In the genomic region with DNA sequence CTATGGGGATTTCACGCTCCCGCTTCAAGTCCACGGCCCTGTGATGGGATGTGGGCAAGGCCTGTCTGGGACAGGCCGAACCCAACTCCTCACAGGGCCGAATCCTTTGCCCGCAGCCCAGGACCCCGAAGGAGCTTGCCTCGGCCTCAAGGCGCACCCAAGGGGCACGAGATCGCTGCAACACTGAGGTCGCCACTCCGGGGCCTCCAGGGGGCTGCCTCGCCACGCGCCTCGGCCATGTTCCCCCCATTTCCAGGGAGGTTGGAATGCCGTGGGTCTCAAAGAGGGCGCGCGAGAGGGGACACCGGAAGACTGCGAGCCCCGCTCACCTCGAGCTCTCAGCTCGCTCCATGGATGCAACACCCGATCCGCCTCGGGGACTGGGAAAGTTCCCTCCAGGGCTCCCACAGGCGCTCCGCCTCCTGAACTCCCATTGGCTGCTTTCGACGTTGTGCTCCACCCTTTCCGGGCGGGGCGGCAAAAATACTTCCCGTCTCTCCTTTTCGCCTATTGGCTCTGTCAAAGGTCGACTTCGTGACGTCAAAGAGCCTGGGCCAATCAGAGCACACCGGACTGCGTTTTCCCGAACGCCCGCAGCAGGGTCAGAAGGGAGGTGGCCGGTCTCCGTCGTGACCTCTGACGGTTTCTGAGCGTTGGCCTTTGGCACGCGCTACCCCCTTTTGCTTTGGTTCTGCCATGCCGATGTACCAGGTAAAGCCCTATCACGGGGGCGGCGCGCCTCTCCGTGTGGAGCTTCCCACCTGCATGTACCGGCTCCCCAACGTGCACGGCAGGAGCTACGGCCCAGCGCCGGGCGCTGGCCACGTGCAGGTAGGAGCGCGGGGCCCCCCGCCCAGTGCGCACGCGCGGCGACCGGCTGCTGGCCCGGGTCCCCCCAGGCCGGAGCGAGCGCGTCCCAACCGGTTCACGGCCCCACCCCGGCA, we compare ENCODE assay signal across 8 cellular contexts. TPM values are rescaled to one million over a fixed set of nuclear protein-coding genes. Genes with fewer than 3 reads are reported as not detected.
A peak's percentile ranks its signal among the peaks of the same experiment; 100 is the strongest.
DNase-seq lines count a peak whose midpoint lies in the region; ATAC-seq and TF ChIP-seq lines count a peak whose summit lies in the region.

A gene (plus strand): TSS at position 605 of the 944 bp plus-strand sequence. CDS start 92 bp downstream, at position 697.
A gene with protein sequence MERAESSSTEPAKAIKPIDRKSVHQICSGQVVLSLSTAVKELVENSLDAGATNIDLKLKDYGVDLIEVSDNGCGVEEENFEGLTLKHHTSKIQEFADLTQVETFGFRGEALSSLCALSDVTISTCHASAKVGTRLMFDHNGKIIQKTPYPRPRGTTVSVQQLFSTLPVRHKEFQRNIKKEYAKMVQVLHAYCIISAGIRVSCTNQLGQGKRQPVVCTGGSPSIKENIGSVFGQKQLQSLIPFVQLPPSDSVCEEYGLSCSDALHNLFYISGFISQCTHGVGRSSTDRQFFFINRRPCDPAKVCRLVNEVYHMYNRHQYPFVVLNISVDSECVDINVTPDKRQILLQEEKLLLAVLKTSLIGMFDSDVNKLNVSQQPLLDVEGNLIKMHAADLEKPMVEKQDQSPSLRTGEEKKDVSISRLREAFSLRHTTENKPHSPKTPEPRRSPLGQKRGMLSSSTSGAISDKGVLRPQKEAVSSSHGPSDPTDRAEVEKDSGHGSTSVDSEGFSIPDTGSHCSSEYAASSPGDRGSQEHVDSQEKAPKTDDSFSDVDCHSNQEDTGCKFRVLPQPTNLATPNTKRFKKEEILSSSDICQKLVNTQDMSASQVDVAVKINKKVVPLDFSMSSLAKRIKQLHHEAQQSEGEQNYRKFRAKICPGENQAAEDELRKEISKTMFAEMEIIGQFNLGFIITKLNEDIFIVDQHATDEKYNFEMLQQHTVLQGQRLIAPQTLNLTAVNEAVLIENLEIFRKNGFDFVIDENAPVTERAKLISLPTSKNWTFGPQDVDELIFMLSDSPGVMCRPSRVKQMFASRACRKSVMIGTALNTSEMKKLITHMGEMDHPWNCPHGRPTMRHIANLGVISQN (minus strand): TSS at position 382 of the 944 bp plus-strand sequence. CDS start 30 bp downstream, at position 352.

- ATAC-seq in HG02588 (IDR thresholded peaks at IDR 0.05; ENCODE audit: unreplicated experiment) (peak; percentile 93), SK-N-SH treated with all-trans-retinoic acid at 6 μM for 48 hours (peak; percentile 95)

- H3K27me3 Mint-ChIP-seq in activated naive CD4-positive, alpha-beta T cell treated with anti-CD3 and anti-CD28 coated beads, Interleukin-2, amount 50 U/mL, for 24 hours = no peaks in the 10 kb centered on the region

- H3K36me3 Mint-ChIP-seq in activated naive CD4-positive, alpha-beta T cell treated with anti-CD3 and anti-CD28 coated beads, Interleukin-2, amount 50 U/mL, for 24 hours = peaks cover 6% of the 10 kb centered on the region

- peak within 1 kb of the TSS; percentile 93 for H3K4me3 Mint-ChIP-seq in activated naive CD4-positive, alpha-beta T cell treated with anti-CD3 and anti-CD28 coated beads, Interleukin-2, amount 50 U/mL, for 24 hours

- DNase-seq in GM10266 (ENCODE audit: extremely low spot score) (peak; percentile 93), NCI-H1092 (lab: John Stamatoyannopoulos, UW) (peak; percentile 100), globus pallidus (ENCODE audit: low spot score) (peak; percentile 98), occipital lobe (lab: John Stamatoyannopoulos, UW) (peak; percentile 98)

- peaks cover 37% of the 10 kb centered on the region for H3K4me1 Mint-ChIP-seq in activated naive CD4-positive, alpha-beta T cell treated with anti-CD3 and anti-CD28 coated beads, Interleukin-2, amount 50 U/mL, for 24 hours

- H3K27ac ChIP-seq in temporal lobe (ENCODE audit: low read depth, low read length) = peak within 1 kb of the TSS; percentile 82

- TF ChIP-seq CTCF in GM10266 (IDR thresholded peaks at IDR 0.05; ENCODE audit: control insufficient read depth, insufficient read depth, low read depth, missing control alignments) = peak; percentile 37

- H3K9me3 Mint-ChIP-seq in activated naive CD4-positive, alpha-beta T cell treated with anti-CD3 and anti-CD28 coated beads, Interleukin-2, amount 50 U/mL, for 24 hours = no peaks in the 10 kb centered on the region

- peak within 1 kb of the TSS; percentile 93 for H3K27ac Mint-ChIP-seq in activated naive CD4-positive, alpha-beta T cell treated with anti-CD3 and anti-CD28 coated beads, Interleukin-2, amount 50 U/mL, for 24 hours

TF ChIP-seq in SK-N-SH treated with all-trans-retinoic acid at 6 μM for 48 hours, 23 proteins besides CTCF, POLR2A, EP300 and RAD21:
- TF ChIP-seq, protein P1, sequence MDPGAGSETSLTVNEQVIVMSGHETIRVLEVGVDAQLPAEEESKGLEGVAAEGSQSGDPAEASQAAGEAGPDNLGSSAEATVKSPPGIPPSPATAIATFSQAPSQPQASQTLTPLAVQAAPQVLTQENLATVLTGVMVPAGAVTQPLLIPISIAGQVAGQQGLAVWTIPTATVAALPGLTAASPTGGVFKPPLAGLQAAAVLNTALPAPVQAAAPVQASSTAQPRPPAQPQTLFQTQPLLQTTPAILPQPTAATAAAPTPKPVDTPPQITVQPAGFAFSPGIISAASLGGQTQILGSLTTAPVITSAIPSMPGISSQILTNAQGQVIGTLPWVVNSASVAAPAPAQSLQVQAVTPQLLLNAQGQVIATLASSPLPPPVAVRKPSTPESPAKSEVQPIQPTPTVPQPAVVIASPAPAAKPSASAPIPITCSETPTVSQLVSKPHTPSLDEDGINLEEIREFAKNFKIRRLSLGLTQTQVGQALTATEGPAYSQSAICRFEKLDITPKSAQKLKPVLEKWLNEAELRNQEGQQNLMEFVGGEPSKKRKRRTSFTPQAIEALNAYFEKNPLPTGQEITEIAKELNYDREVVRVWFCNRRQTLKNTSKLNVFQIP (CRISPR knock-in tag; IDR thresholded peaks at IDR 0.05; ENCODE audit: borderline replicate concordance, low read depth) = peak; percentile 74; the same call in 1 of the 2 replicates
- TF ChIP-seq CSDC2 (CRISPR knock-in tag; IDR thresholded peaks at IDR 0.05) = peak; percentile 95
- peak; percentile 92 for TF ChIP-seq ZFP3 (CRISPR knock-in tag; IDR thresholded peaks at IDR 0.05)
- TF ChIP-seq ESRRG (CRISPR knock-in tag; IDR thresholded peaks at IDR 0.05) = no peak
- no peak for TF ChIP-seq ZNF8 (CRISPR knock-in tag; IDR thresholded peaks at IDR 0.05)
- TF ChIP-seq, protein P2, sequence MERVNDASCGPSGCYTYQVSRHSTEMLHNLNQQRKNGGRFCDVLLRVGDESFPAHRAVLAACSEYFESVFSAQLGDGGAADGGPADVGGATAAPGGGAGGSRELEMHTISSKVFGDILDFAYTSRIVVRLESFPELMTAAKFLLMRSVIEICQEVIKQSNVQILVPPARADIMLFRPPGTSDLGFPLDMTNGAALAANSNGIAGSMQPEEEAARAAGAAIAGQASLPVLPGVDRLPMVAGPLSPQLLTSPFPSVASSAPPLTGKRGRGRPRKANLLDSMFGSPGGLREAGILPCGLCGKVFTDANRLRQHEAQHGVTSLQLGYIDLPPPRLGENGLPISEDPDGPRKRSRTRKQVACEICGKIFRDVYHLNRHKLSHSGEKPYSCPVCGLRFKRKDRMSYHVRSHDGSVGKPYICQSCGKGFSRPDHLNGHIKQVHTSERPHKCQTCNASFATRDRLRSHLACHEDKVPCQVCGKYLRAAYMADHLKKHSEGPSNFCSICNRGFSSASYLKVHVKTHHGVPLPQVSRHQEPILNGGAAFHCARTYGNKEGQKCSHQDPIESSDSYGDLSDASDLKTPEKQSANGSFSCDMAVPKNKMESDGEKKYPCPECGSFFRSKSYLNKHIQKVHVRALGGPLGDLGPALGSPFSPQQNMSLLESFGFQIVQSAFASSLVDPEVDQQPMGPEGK (CRISPR knock-in tag; IDR thresholded peaks at IDR 0.05; ENCODE audit: borderline replicate concordance) = peak; percentile 32; the same call in 1 of the 2 replicates
- TF ChIP-seq RARB (CRISPR knock-in tag; IDR thresholded peaks at IDR 0.05) = no peak
- TF ChIP-seq GLIS3 (CRISPR knock-in tag; IDR thresholded peaks at IDR 0.05) = no peak
- TF ChIP-seq ARNTL (CRISPR knock-in tag; IDR thresholded peaks at IDR 0.05; ENCODE audit: borderline replicate concordance, low read depth) = peak; percentile 89
- TF ChIP-seq SNAI2 (CRISPR knock-in tag; IDR thresholded peaks at IDR 0.05) = peak; percentile 61; the same call in 1 of the 2 replicates
- no peak for TF ChIP-seq ZNF565 (CRISPR knock-in tag; conservative IDR thresholded peaks at IDR 0.05; ENCODE audit: low read depth)
- TF ChIP-seq, protein P3, sequence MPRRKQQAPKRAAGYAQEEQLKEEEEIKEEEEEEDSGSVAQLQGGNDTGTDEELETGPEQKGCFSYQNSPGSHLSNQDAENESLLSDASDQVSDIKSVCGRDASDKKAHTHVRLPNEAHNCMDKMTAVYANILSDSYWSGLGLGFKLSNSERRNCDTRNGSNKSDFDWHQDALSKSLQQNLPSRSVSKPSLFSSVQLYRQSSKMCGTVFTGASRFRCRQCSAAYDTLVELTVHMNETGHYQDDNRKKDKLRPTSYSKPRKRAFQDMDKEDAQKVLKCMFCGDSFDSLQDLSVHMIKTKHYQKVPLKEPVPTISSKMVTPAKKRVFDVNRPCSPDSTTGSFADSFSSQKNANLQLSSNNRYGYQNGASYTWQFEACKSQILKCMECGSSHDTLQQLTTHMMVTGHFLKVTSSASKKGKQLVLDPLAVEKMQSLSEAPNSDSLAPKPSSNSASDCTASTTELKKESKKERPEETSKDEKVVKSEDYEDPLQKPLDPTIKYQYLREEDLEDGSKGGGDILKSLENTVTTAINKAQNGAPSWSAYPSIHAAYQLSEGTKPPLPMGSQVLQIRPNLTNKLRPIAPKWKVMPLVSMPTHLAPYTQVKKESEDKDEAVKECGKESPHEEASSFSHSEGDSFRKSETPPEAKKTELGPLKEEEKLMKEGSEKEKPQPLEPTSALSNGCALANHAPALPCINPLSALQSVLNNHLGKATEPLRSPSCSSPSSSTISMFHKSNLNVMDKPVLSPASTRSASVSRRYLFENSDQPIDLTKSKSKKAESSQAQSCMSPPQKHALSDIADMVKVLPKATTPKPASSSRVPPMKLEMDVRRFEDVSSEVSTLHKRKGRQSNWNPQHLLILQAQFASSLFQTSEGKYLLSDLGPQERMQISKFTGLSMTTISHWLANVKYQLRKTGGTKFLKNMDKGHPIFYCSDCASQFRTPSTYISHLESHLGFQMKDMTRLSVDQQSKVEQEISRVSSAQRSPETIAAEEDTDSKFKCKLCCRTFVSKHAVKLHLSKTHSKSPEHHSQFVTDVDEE (CRISPR knock-in tag; IDR thresholded peaks at IDR 0.05) = 0 out of 2 replicates have a peak, but pooled peaks have one; percentile 58

RNA-seq across cellular contexts. Expression of the first gene that starts in this region (rescaled TPM):
- 29.0 TPM for total RNA-seq in occipital lobe
- total RNA-seq in temporal lobe = 23.4 TPM

RNA-seq across cellular contexts. Expression of the second gene that starts in this region (rescaled TPM):
- total RNA-seq in occipital lobe (28.7 TPM), temporal lobe (26.6 TPM)

Comparison
In these comparisons a context has a peak if more than half of its experiments do, and no peak if none do; other contexts are left out.
1. Peak in every context shown above with its lines: DNase-seq, ATAC-seq and H3K27ac ChIP-seq.